8 cellular contexts compared by ENCODE assay signal in the genomic region with DNA sequence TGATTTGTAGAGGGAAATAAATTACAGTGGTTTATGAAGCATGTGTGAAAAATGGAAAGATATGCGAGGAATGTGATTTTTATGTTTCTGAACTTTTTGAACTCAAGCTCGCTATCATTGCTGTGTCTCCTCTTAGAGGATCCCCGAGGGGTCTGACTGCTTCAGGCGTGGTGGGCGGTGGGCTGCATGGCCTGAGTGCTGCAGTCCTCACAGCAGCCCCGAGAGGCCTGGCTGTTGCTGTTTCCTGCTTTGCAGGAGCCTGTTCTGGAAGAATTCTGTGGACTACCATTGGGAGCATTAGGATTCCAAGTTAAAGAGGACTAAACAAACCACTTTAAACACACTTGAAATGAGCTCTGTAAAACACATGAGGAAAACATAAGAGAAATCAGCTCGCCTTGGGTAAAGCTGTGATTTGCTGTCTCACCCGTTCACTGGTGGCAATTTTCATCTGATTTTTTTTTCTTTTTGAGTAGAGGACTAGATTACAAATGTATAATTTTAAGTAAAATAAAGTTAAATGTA.
DNase-seq lines count a peak whose midpoint lies in the region; ATAC-seq, FAIRE-seq and TF ChIP-seq lines count a peak whose summit lies in the region.

No MANE protein-coding gene starts in this region.

- H3K9me3 ChIP-seq in HCT116 (ENCODE audit: control insufficient read depth in 1 of 2, insufficient read depth in 1 of 2, low read depth in 1 of 2, low read length in 2 of 2) (no peaks in the 10 kb centered on the region), astrocyte (ENCODE audit: insufficient read depth, low read depth, low read length) (no peaks in the 10 kb centered on the region), left lung (no peaks in the 10 kb centered on the region), spleen (no peaks in the 10 kb centered on the region)

- RAD21 ChIA-PET in HCT116 (lab: Charles Lee; ENCODE audit: low non-redundant PET in 1 of 2, low total read pairs in 2 of 2, uncharacterized antibody in 2 of 2, unreplicated experiment in 2 of 2) = interaction anchor here in 1 of 2 experiments (0.5 kb wide), 1 partner anchor 144 kb away, joined by 6 read pairs; no protein-coding TSS in a partner anchor

- H4K20me1 ChIP-seq in HCT116 (ENCODE audit: insufficient read depth) (peaks cover 13% of the 10 kb centered on the region; the same call in 1 of the 2 replicates), astrocyte (ENCODE audit: insufficient read depth, low read length) (peaks cover 52% of the 10 kb centered on the region)

- peak overlapping the region; percentile 45 for H3K4me2 ChIP-seq in HCT116 (ENCODE audit: low read length)
- H3K4me2 ChIP-seq in astrocyte (ENCODE audit: low read length) = peak overlapping the region; percentile 85

- no peaks in the 10 kb centered on the region for H3K36me3 ChIP-seq in HCT116 (ENCODE audit: control insufficient read depth in 1 of 2, insufficient read depth in 2 of 2, low read length in 2 of 2)
- H3K36me3 ChIP-seq in astrocyte (ENCODE audit: insufficient read depth, low read length) = no peaks in the 10 kb centered on the region
- peaks cover 0 to 9% of the 10 kb centered on the region in 2 donors for H3K36me3 ChIP-seq in left lung
- H3K36me3 ChIP-seq in spleen = peaks cover 0 to 47% (median 2%) of the 10 kb centered on the region in 6 donors

- TF ChIP-seq CTCF in HCT116 (IDR thresholded peaks at IDR 0.05 in 2 of 3, conservative IDR thresholded peaks at IDR 0.05 in 1 of 3; ENCODE audit: borderline replicate concordance in 1 of 3, insufficient read depth in 1 of 3, low read depth in 2 of 3, low read length in 2 of 3) = no peak
- TF ChIP-seq CTCF in astrocyte (IDR thresholded peaks at IDR 0.05; ENCODE audit: insufficient read depth, low read depth, low read length) = no peak
- TF ChIP-seq CTCF in left lung (IDR thresholded peaks at IDR 0.05) = no peak
- TF ChIP-seq CTCF in spleen (IDR thresholded peaks at IDR 0.05 in 8 of 11, conservative IDR thresholded peaks at IDR 0.05 in 3 of 11) = no peak

- H2AFZ ChIP-seq in HCT116 (ENCODE audit: low read depth, low read length, poor library complexity, severe bottlenecking) (no peak overlapping the region), astrocyte (ENCODE audit: low read depth, low read length) (no peak overlapping the region)

- 68 to 76% (median 74%) methylated on average over 8 of the region's 8 CpGs for WGBS in spleen, 5 donors

- POLR2A ChIA-PET in HCT116 (lab: Charles Lee) = no interaction called here

- no peak for TF ChIP-seq RAD21 in HCT116 (IDR thresholded peaks at IDR 0.05; ENCODE audit: low read depth)

- peaks cover 95% of the 10 kb centered on the region for H3K79me2 ChIP-seq in HCT116 (ENCODE audit: insufficient read depth, low read length)
- peaks cover 90% of the 10 kb centered on the region for H3K79me2 ChIP-seq in astrocyte (ENCODE audit: insufficient read depth, low read length)

- peak; percentile 23 for FAIRE-seq in astrocyte (lab: Jason Lieb, UNC)

- DNase-seq in HCT116 (ENCODE audit: low read depth, low spot score) = no peak
- peak; percentile 47 for DNase-seq in astrocyte (ENCODE audit: low read depth)
- DNase-seq in left lung = no peak
- DNase-seq in spleen = no peak
- no peak for DNase-seq in inferior parietal cortex (ENCODE audit: extremely low spot score)
- DNase-seq in NCI-H146 treated with DMSO at 0.1 percent for 48 hours (lab: John Stamatoyannopoulos, UW; ENCODE audit: unreplicated experiment) = no peak
- DNase-seq in NCI-H187 (lab: John Stamatoyannopoulos, UW) = no peak

- intact Hi-C loops in HCT116 (cut with micrococcal nuclease) = no loop called here
- intact Hi-C loops in left lung (cut with DNase I) = no loop called here
- intact Hi-C loops in spleen (cut with DNase I; ENCODE audit: low total_unique reads) = no loop called here

- H3K27me3 Mint-ChIP-seq in astrocyte (ENCODE audit: low read depth, unreplicated experiment) = no peaks in the 10 kb centered on the region

- no peak overlapping the region for H3K27ac ChIP-seq in HCT116 (ENCODE audit: low read depth, low read length)
- H3K27ac ChIP-seq in astrocyte (ENCODE audit: low read depth, low read length) = peak overlapping the region; percentile 88
- peak overlapping the region; percentile 10 to 70 for H3K27ac ChIP-seq in left lung
- H3K27ac ChIP-seq in spleen = peak overlapping the region in 6 of 8 donors; percentile 9 to 51 (median 43)

- ATAC-seq in HCT116 (no peak), left lung (peak; percentile 77), HG03196 (IDR thresholded peaks at IDR 0.05; ENCODE audit: unreplicated experiment) (no peak)

- peaks cover 9% of the 10 kb centered on the region for H3K36me3 Mint-ChIP-seq in astrocyte (ENCODE audit: low read depth, unreplicated experiment)

- no peaks in the 10 kb centered on the region for H3K9me2 ChIP-seq in HCT116 (ENCODE audit: insufficient read depth)

- no peaks in the 10 kb centered on the region for H3K27me3 ChIP-seq in HCT116 (ENCODE audit: insufficient read depth, low read length)
- no peaks in the 10 kb centered on the region for H3K27me3 ChIP-seq in astrocyte (ENCODE audit: insufficient read depth, low read length)
- no peaks in the 10 kb centered on the region for H3K27me3 ChIP-seq in left lung
- H3K27me3 ChIP-seq in spleen (replicated peaks in 1 of 7) = no peaks in the 10 kb centered on the region

- H3K27ac Mint-ChIP-seq in astrocyte (ENCODE audit: unreplicated experiment) = peak overlapping the region; percentile 95

- no TSS peak for BruUV-seq in HCT116 (replicated peaks; lab: Mats Ljungman, UMichigan)

- H3K4me1 ChIP-seq in HCT116 (ENCODE audit: control insufficient read depth in 1 of 2, insufficient read depth in 2 of 2, low read length in 2 of 2) = peaks cover 10 to 24% of the 10 kb centered on the region in 2 experiments
- H3K4me1 ChIP-seq in astrocyte (ENCODE audit: insufficient read depth, low read length) = peaks cover 31% of the 10 kb centered on the region
- H3K4me1 ChIP-seq in left lung = peaks cover 20 to 49% of the 10 kb centered on the region in 2 donors
- peaks cover 25 to 98% (median 79%) of the 10 kb centered on the region in 6 donors for H3K4me1 ChIP-seq in spleen

- no peaks in the 10 kb centered on the region for H3K9me3 Mint-ChIP-seq in astrocyte (ENCODE audit: unreplicated experiment)

- peak overlapping the region; percentile 65 for H3K4me3 Mint-ChIP-seq in astrocyte (ENCODE audit: unreplicated experiment)

- H3K4me1 Mint-ChIP-seq in astrocyte (ENCODE audit: low read depth, unreplicated experiment) = peaks cover 70% of the 10 kb centered on the region

- CTCF ChIA-PET in HCT116 (lab: Charles Lee) = interaction anchor here (1.5 kb wide), 1 partner anchor 144 kb away, joined by 3 read pairs; no protein-coding TSS in a partner anchor

- TF ChIP-seq POLR2A in HCT116 (IDR thresholded peaks at IDR 0.05; ENCODE audit: borderline replicate concordance, extremely low read depth, insufficient read depth, insufficient read length) = no peak
- no peak for TF ChIP-seq POLR2A in spleen (IDR thresholded peaks at IDR 0.05)

- H3K4me3 ChIP-seq in HCT116 (replicated peaks in 1 of 2; ENCODE audit: low read depth in 1 of 2, low read length in 2 of 2) = no peak overlapping the region
- peak overlapping the region; percentile 47 for H3K4me3 ChIP-seq in astrocyte (ENCODE audit: insufficient read depth, low read depth, low read length)
- H3K4me3 ChIP-seq in left lung = no peak overlapping the region
- H3K4me3 ChIP-seq in spleen = no peak overlapping the region

- peak overlapping the region; percentile 12; the same call in 1 of the 2 replicates for H3K9ac ChIP-seq in HCT116 (ENCODE audit: low read length)
- H3K9ac ChIP-seq in astrocyte (ENCODE audit: low read length) = peak overlapping the region; percentile 81

TF ChIP-seq in HCT116, 20 proteins besides CTCF, POLR2A, EP300 and RAD21 (continues in another document):
- TF ChIP-seq CEBPB (IDR thresholded peaks at IDR 0.05; ENCODE audit: low read depth) = no peak
- TF ChIP-seq ELF1 (IDR thresholded peaks at IDR 0.05; ENCODE audit: borderline replicate concordance, low read depth) = no peak
- no peak for TF ChIP-seq ZNF274 (IDR thresholded peaks at IDR 0.05; ENCODE audit: low read depth, low read length)
- no peak for TF ChIP-seq FOSL1 (IDR thresholded peaks at IDR 0.05; ENCODE audit: low read depth)
- TF ChIP-seq SIN3A (IDR thresholded peaks at IDR 0.05; ENCODE audit: low read depth) = no peak
- TF ChIP-seq EZH2 (IDR thresholded peaks at IDR 0.05) = no peak
- no peak for TF ChIP-seq EZH2phosphoT487 (IDR thresholded peaks at IDR 0.05; ENCODE audit: borderline replicate concordance)
- TF ChIP-seq SP1 (IDR thresholded peaks at IDR 0.05; ENCODE audit: low read depth) = no peak
- no peak for TF ChIP-seq CBX3 (IDR thresholded peaks at IDR 0.05; ENCODE audit: low read depth)
- TF ChIP-seq SRF (IDR thresholded peaks at IDR 0.05; ENCODE audit: low read depth) = no peak
- TF ChIP-seq POLR2AphosphoS5 (IDR thresholded peaks at IDR 0.05; ENCODE audit: low read depth, low read length) = no peak
- no peak for TF ChIP-seq TCF7L2 (IDR thresholded peaks at IDR 0.05; ENCODE audit: borderline replicate concordance, extremely low read depth, insufficient read depth, insufficient read length)
- TF ChIP-seq, protein P1, sequence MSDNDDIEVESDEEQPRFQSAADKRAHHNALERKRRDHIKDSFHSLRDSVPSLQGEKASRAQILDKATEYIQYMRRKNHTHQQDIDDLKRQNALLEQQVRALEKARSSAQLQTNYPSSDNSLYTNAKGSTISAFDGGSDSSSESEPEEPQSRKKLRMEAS (IDR thresholded peaks at IDR 0.05) = no peak
